1 cellular context compared by ENCODE assay signal in the genomic region with DNA sequence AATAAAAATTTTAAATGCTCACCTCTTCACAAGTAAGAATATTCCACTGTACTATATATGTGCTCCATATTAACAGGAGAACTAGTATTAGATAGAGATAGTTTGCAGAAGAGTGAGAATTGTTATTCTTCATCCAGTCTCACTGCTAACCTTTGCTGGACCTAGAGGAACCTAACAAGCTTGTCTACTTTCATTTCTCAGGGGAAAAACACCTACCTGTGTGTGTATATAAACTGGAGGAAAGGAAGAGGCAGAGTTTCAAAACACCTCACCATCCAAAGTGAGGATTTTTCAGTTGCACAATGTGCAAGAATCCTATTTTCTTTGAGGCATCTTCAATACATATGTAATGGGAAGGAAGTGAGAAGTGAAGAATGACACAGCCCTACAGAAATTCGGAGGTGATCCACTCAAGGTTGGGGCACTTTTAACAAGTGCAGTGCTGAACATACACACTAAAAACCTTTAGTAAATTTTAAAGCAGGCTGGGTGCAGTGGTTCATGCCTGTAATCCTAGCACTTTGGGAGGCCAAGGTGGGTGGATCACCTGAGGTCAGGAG.
TF ChIP-seq lines count a peak whose summit lies in the region.

No MANE protein-coding gene starts in this region.

TF ChIP-seq in GM12878, 131 proteins besides CTCF, POLR2A, EP300 and RAD21:
- TF ChIP-seq, protein P1, sequence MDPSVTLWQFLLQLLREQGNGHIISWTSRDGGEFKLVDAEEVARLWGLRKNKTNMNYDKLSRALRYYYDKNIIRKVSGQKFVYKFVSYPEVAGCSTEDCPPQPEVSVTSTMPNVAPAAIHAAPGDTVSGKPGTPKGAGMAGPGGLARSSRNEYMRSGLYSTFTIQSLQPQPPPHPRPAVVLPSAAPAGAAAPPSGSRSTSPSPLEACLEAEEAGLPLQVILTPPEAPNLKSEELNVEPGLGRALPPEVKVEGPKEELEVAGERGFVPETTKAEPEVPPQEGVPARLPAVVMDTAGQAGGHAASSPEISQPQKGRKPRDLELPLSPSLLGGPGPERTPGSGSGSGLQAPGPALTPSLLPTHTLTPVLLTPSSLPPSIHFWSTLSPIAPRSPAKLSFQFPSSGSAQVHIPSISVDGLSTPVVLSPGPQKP (IDR thresholded peaks at IDR 0.05; ENCODE audit: low read depth, low read length) = no peak
- no peak for TF ChIP-seq ASH2L (IDR thresholded peaks at IDR 0.05; ENCODE audit: borderline replicate concordance, low read depth)
- no peak for TF ChIP-seq IKZF1 (conservative IDR thresholded peaks at IDR 0.05)
- no peak for TF ChIP-seq RFX5 (IDR thresholded peaks at IDR 0.05; ENCODE audit: low read depth, low read length)
- TF ChIP-seq, protein P2, sequence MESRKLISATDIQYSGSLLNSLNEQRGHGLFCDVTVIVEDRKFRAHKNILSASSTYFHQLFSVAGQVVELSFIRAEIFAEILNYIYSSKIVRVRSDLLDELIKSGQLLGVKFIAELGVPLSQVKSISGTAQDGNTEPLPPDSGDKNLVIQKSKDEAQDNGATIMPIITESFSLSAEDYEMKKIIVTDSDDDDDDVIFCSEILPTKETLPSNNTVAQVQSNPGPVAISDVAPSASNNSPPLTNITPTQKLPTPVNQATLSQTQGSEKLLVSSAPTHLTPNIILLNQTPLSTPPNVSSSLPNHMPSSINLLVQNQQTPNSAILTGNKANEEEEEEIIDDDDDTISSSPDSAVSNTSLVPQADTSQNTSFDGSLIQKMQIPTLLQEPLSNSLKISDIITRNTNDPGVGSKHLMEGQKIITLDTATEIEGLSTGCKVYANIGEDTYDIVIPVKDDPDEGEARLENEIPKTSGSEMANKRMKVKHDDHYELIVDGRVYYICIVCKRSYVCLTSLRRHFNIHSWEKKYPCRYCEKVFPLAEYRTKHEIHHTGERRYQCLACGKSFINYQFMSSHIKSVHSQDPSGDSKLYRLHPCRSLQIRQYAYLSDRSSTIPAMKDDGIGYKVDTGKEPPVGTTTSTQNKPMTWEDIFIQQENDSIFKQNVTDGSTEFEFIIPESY (IDR thresholded peaks at IDR 0.05) = no peak
